In the genomic region with DNA sequence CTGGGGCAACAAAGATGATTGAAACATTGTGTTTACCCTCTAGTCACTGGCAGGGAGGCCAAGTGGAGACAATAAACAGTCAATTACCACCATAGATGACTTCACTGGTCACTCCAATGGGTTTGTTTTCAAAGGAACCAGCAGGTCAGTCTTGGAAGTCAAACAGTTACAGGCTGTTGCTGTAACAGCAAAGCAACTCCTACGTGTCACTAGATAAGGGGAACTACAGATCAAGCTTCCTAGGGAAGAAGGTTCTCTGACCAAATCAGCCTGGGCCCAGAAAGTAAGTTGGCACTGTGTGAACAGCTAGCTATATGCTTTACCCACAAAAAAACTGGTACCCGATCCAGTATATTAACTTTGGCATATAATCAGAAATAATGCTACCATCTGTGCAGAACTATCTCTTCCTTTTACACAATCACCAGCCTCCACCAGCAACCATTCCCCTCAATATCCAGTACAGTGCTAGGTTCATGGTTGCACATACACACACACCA, we compare ENCODE assay signal across 1 cellular context.
TF ChIP-seq lines count a peak whose summit lies in the region.

No MANE protein-coding gene starts in this region.

TF ChIP-seq in K562, 482 proteins besides CTCF, POLR2A, EP300 and RAD21 (continued from another document and continues in another):
- TF ChIP-seq, protein P1, sequence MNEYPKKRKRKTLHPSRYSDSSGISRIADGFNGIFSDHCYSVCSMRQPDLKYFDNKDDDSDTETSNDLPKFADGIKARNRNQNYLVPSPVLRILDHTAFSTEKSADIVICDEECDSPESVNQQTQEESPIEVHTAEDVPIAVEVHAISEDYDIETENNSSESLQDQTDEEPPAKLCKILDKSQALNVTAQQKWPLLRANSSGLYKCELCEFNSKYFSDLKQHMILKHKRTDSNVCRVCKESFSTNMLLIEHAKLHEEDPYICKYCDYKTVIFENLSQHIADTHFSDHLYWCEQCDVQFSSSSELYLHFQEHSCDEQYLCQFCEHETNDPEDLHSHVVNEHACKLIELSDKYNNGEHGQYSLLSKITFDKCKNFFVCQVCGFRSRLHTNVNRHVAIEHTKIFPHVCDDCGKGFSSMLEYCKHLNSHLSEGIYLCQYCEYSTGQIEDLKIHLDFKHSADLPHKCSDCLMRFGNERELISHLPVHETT (CRISPR knock-in tag; conservative IDR thresholded peaks at IDR 0.05 in 1 of 2, IDR thresholded peaks at IDR 0.05 in 1 of 2) = no peak
- TF ChIP-seq C11orf30 (IDR thresholded peaks at IDR 0.05; ENCODE audit: low read depth) = no peak
- TF ChIP-seq, protein P2, sequence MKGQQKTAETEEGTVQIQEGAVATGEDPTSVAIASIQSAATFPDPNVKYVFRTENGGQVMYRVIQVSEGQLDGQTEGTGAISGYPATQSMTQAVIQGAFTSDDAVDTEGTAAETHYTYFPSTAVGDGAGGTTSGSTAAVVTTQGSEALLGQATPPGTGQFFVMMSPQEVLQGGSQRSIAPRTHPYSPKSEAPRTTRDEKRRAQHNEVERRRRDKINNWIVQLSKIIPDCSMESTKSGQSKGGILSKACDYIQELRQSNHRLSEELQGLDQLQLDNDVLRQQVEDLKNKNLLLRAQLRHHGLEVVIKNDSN (CRISPR knock-in tag; IDR thresholded peaks at IDR 0.05) = no peak
- no peak for TF ChIP-seq ZBTB7A (IDR thresholded peaks at IDR 0.05; ENCODE audit: borderline replicate concordance, control insufficient read depth, low read depth, low read length)
- TF ChIP-seq CHD1 (IDR thresholded peaks at IDR 0.05; ENCODE audit: low read length) = no peak
- TF ChIP-seq CREB1 (IDR thresholded peaks at IDR 0.05) = no peak
- no peak for TF ChIP-seq CREB1 (CRISPR knock-in tag; IDR thresholded peaks at IDR 0.05)
- peak; percentile 63; the same call in 1 of the 2 replicates for TF ChIP-seq TCFL5 (CRISPR knock-in tag; conservative IDR thresholded peaks at IDR 0.05)
- no peak for TF ChIP-seq HDAC3 (IDR thresholded peaks at IDR 0.05; ENCODE audit: borderline replicate concordance, partially characterized antibody)
- TF ChIP-seq, protein P3, sequence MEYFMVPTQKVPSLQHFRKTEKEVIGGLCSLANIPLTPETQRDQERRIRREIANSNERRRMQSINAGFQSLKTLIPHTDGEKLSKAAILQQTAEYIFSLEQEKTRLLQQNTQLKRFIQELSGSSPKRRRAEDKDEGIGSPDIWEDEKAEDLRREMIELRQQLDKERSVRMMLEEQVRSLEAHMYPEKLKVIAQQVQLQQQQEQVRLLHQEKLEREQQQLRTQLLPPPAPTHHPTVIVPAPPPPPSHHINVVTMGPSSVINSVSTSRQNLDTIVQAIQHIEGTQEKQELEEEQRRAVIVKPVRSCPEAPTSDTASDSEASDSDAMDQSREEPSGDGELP (CRISPR knock-in tag; IDR thresholded peaks at IDR 0.05; ENCODE audit: borderline replicate concordance) = no peak
- TF ChIP-seq TSC22D4 (tag; IDR thresholded peaks at IDR 0.05) = no peak
- TF ChIP-seq ZZZ3 (IDR thresholded peaks at IDR 0.05) = no peak
- no peak for TF ChIP-seq MCM5 (IDR thresholded peaks at IDR 0.05; ENCODE audit: low read depth)
- TF ChIP-seq ZNF3 (CRISPR knock-in tag; IDR thresholded peaks at IDR 0.05) = no peak
- no peak for TF ChIP-seq CCNT2 (IDR thresholded peaks at IDR 0.05; ENCODE audit: borderline replicate concordance, extremely low read depth, insufficient read length, low read depth, low read length)
- TF ChIP-seq ZNF778 (CRISPR knock-in tag; IDR thresholded peaks at IDR 0.05) = no peak
- TF ChIP-seq SETDB1 (IDR thresholded peaks at IDR 0.05; ENCODE audit: low read length) = no peak
- 0 out of 2 replicates have a peak, but pooled peaks have one; percentile 27 for TF ChIP-seq ZNF79 (CRISPR knock-in tag; IDR thresholded peaks at IDR 0.05; ENCODE audit: low read depth)
- no peak for TF ChIP-seq TAF15 (IDR thresholded peaks at IDR 0.05; ENCODE audit: low read depth, low read length)
- TF ChIP-seq RHOXF2B (CRISPR knock-in tag; conservative IDR thresholded peaks at IDR 0.05) = no peak
- no peak for TF ChIP-seq WHSC1 (IDR thresholded peaks at IDR 0.05; ENCODE audit: low read length)
- no peak for TF ChIP-seq ZNF583 (CRISPR knock-in tag; IDR thresholded peaks at IDR 0.05)
- TF ChIP-seq RCOR1 (IDR thresholded peaks at IDR 0.05; ENCODE audit: borderline replicate concordance in 1 of 2, low read depth in 2 of 2, low read length in 2 of 2) = 0 out of 4 replicates have a peak, but pooled peaks of 1 of the 2 experiments have one; percentile 14
- TF ChIP-seq, protein P4, sequence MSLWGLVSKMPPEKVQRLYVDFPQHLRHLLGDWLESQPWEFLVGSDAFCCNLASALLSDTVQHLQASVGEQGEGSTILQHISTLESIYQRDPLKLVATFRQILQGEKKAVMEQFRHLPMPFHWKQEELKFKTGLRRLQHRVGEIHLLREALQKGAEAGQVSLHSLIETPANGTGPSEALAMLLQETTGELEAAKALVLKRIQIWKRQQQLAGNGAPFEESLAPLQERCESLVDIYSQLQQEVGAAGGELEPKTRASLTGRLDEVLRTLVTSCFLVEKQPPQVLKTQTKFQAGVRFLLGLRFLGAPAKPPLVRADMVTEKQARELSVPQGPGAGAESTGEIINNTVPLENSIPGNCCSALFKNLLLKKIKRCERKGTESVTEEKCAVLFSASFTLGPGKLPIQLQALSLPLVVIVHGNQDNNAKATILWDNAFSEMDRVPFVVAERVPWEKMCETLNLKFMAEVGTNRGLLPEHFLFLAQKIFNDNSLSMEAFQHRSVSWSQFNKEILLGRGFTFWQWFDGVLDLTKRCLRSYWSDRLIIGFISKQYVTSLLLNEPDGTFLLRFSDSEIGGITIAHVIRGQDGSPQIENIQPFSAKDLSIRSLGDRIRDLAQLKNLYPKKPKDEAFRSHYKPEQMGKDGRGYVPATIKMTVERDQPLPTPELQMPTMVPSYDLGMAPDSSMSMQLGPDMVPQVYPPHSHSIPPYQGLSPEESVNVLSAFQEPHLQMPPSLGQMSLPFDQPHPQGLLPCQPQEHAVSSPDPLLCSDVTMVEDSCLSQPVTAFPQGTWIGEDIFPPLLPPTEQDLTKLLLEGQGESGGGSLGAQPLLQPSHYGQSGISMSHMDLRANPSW (CRISPR knock-in tag; IDR thresholded peaks at IDR 0.05) = no peak
- TF ChIP-seq, protein P5, sequence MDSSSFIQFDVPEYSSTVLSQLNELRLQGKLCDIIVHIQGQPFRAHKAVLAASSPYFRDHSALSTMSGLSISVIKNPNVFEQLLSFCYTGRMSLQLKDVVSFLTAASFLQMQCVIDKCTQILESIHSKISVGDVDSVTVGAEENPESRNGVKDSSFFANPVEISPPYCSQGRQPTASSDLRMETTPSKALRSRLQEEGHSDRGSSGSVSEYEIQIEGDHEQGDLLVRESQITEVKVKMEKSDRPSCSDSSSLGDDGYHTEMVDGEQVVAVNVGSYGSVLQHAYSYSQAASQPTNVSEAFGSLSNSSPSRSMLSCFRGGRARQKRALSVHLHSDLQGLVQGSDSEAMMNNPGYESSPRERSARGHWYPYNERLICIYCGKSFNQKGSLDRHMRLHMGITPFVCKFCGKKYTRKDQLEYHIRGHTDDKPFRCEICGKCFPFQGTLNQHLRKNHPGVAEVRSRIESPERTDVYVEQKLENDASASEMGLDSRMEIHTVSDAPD (CRISPR knock-in tag; IDR thresholded peaks at IDR 0.05) = no peak
- TF ChIP-seq RAD51 (IDR thresholded peaks at IDR 0.05; ENCODE audit: borderline replicate concordance, low read depth) = no peak
- TF ChIP-seq MBD2 (IDR thresholded peaks at IDR 0.05; ENCODE audit: borderline replicate concordance, low read depth) = no peak
- no peak; the same call in 1 of the 2 replicates for TF ChIP-seq ATF1 (CRISPR knock-in tag; IDR thresholded peaks at IDR 0.05)
- peak; percentile 86 for TF ChIP-seq ATF1 (tag; IDR thresholded peaks at IDR 0.05)
- TF ChIP-seq, protein P6, sequence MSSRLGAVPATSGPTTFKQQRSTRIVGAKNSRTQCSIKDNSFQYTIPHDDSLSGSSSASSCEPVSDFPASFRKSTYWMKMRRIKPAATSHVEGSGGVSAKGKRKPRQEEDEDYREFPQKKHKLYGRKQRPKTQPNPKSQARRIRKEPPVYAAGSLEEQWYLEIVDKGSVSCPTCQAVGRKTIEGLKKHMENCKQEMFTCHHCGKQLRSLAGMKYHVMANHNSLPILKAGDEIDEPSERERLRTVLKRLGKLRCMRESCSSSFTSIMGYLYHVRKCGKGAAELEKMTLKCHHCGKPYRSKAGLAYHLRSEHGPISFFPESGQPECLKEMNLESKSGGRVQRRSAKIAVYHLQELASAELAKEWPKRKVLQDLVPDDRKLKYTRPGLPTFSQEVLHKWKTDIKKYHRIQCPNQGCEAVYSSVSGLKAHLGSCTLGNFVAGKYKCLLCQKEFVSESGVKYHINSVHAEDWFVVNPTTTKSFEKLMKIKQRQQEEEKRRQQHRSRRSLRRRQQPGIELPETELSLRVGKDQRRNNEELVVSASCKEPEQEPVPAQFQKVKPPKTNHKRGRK (tag; IDR thresholded peaks at IDR 0.05) = no peak
- peak; percentile 66; the same call in 1 of the 2 replicates for TF ChIP-seq RNF2 (IDR thresholded peaks at IDR 0.05)
- TF ChIP-seq, protein P7, sequence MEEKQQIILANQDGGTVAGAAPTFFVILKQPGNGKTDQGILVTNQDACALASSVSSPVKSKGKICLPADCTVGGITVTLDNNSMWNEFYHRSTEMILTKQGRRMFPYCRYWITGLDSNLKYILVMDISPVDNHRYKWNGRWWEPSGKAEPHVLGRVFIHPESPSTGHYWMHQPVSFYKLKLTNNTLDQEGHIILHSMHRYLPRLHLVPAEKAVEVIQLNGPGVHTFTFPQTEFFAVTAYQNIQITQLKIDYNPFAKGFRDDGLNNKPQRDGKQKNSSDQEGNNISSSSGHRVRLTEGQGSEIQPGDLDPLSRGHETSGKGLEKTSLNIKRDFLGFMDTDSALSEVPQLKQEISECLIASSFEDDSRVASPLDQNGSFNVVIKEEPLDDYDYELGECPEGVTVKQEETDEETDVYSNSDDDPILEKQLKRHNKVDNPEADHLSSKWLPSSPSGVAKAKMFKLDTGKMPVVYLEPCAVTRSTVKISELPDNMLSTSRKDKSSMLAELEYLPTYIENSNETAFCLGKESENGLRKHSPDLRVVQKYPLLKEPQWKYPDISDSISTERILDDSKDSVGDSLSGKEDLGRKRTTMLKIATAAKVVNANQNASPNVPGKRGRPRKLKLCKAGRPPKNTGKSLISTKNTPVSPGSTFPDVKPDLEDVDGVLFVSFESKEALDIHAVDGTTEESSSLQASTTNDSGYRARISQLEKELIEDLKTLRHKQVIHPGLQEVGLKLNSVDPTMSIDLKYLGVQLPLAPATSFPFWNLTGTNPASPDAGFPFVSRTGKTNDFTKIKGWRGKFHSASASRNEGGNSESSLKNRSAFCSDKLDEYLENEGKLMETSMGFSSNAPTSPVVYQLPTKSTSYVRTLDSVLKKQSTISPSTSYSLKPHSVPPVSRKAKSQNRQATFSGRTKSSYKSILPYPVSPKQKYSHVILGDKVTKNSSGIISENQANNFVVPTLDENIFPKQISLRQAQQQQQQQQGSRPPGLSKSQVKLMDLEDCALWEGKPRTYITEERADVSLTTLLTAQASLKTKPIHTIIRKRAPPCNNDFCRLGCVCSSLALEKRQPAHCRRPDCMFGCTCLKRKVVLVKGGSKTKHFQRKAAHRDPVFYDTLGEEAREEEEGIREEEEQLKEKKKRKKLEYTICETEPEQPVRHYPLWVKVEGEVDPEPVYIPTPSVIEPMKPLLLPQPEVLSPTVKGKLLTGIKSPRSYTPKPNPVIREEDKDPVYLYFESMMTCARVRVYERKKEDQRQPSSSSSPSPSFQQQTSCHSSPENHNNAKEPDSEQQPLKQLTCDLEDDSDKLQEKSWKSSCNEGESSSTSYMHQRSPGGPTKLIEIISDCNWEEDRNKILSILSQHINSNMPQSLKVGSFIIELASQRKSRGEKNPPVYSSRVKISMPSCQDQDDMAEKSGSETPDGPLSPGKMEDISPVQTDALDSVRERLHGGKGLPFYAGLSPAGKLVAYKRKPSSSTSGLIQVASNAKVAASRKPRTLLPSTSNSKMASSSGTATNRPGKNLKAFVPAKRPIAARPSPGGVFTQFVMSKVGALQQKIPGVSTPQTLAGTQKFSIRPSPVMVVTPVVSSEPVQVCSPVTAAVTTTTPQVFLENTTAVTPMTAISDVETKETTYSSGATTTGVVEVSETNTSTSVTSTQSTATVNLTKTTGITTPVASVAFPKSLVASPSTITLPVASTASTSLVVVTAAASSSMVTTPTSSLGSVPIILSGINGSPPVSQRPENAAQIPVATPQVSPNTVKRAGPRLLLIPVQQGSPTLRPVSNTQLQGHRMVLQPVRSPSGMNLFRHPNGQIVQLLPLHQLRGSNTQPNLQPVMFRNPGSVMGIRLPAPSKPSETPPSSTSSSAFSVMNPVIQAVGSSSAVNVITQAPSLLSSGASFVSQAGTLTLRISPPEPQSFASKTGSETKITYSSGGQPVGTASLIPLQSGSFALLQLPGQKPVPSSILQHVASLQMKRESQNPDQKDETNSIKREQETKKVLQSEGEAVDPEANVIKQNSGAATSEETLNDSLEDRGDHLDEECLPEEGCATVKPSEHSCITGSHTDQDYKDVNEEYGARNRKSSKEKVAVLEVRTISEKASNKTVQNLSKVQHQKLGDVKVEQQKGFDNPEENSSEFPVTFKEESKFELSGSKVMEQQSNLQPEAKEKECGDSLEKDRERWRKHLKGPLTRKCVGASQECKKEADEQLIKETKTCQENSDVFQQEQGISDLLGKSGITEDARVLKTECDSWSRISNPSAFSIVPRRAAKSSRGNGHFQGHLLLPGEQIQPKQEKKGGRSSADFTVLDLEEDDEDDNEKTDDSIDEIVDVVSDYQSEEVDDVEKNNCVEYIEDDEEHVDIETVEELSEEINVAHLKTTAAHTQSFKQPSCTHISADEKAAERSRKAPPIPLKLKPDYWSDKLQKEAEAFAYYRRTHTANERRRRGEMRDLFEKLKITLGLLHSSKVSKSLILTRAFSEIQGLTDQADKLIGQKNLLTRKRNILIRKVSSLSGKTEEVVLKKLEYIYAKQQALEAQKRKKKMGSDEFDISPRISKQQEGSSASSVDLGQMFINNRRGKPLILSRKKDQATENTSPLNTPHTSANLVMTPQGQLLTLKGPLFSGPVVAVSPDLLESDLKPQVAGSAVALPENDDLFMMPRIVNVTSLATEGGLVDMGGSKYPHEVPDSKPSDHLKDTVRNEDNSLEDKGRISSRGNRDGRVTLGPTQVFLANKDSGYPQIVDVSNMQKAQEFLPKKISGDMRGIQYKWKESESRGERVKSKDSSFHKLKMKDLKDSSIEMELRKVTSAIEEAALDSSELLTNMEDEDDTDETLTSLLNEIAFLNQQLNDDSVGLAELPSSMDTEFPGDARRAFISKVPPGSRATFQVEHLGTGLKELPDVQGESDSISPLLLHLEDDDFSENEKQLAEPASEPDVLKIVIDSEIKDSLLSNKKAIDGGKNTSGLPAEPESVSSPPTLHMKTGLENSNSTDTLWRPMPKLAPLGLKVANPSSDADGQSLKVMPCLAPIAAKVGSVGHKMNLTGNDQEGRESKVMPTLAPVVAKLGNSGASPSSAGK (IDR thresholded peaks at IDR 0.05) = no peak
- TF ChIP-seq TEAD1 (CRISPR knock-in tag; IDR thresholded peaks at IDR 0.05) = no peak
- no peak for TF ChIP-seq TEAD4 (IDR thresholded peaks at IDR 0.05; ENCODE audit: low read length)
- TF ChIP-seq TEAD4 (CRISPR knock-in tag; IDR thresholded peaks at IDR 0.05; ENCODE audit: borderline replicate concordance) = no peak
- peak; percentile 82; the same call in 1 of the 2 replicates for TF ChIP-seq ZNF589 (CRISPR knock-in tag; IDR thresholded peaks at IDR 0.05; ENCODE audit: low read depth)
- TF ChIP-seq GATAD2A (IDR thresholded peaks at IDR 0.05) = no peak
